Comparison of ENCODE assay signal across 30 cellular contexts in the genomic region with DNA sequence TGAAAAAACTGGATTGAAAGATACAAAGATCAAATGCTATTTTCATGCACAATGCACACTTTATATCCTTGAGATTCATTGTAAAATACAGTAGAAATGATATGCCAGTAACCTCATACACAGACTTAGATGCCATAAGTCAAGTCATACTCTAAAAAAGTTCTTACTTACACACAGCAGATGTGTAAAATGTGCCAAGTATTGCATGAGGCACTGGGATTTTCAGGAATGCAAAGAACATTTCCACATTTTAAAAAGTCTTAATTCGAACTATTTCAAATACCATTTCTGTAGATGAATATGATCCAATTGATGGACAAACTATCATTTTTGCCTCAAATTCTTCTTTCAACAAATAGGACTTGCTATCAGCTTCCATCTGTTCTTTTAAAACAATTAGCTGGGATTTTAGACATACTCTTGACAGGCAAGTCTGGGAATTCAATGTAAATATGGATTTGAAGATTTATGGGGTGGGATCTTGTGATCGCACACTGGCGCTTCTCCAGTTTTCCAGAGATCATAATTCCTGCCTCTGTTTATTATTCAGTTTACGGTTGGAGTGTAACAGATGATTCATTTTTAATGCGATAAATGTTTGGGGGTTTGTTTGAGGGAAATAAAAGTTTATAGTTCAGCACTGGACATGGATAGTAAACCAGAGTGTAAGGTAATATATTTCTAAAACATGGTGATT.
"Had no signal": no experiment of that assay in that cellular context is flagged by ENCODE, and none has a peak within 500 bp of the region (broad histone marks: within the 10 kb centered on the region; RNA-seq: fewer than 3 reads in every experiment).

No MANE protein-coding gene starts in this region.

- H3K36me3 Mint-ChIP-seq: activated naive CD8-positive, alpha-beta T cell; brain had no signal

- DNase-seq: activated CD4-positive, alpha-beta T cell treated with anti-CD3 and anti-CD28 coated beads for 36 hours; activated CD4-positive, CD25-positive, alpha-beta regulatory T cell; activated CD8-positive, alpha-beta T cell treated with anti-CD3 and anti-CD28 coated beads, Interleukin-2, amount 10 ng/mL, durations not matched to agents 7 days and 5 days; activated naive CD4-positive, alpha-beta T cell; activated T-cell treated with anti-CD3 and anti-CD28 coated beads for 4 hours; activated T-cell treated with anti-CD3 and anti-CD28 coated beads, Interleukin-2, amount 50 U/mL, for 72 hours; adrenal gland; cerebellar nuclear complex; colonic mucosa; dorsolateral prefrontal cortex; effector memory CD4-positive, alpha-beta T cell; gastrocnemius medialis; glutamatergic neuron; left ventricle myocardium inferior; nephron progenitor cell; right lobe of liver; stimulated activated CD4-positive, alpha-beta T cell treated with anti-CD3 and anti-CD28 coated beads, Interleukin-12 subunit alpha, Interleukin-12 subunit beta, amount 100 ng/mL, for 4 hours; stimulated activated CD4-positive, alpha-beta T cell treated with anti-CD3 and anti-CD28 coated beads, Interleukin-4, amount 100 ng/mL, for 1 hour; stimulated activated naive CD8-positive, alpha-beta T cell treated with anti-CD3 and anti-CD28 coated beads, Interleukin-15, Interleukin-2, amounts not matched to agents 100 U/mL and 50 U/mL, for 24 hours; testis; transverse colon had no signal

- H3K9me3 ChIP-seq: adrenal gland, ascending aorta, colonic mucosa, gastrocnemius medialis, left ventricle myocardium inferior, neutrophil, testis, transverse colon had no signal

- H3K9me3 Mint-ChIP-seq: brain, nephron progenitor cell had no signal

- H3K27me3 ChIP-seq: ascending aorta, cardiac muscle cell, colonic mucosa, gastrocnemius medialis, neutrophil, right lobe of liver, testis, transverse colon had no signal

- H3K36me3 ChIP-seq: adrenal gland, ascending aorta, cardiac muscle cell, colonic mucosa, gastrocnemius medialis, left ventricle myocardium inferior, neutrophil, right lobe of liver, transverse colon had no signal

- FAIRE-seq: endothelial cell of umbilical vein, islet of Langerhans had no signal

- H3K4me1 Mint-ChIP-seq: activated CD4-positive, alpha-beta T cell treated with anti-CD3 and anti-CD28 coated beads for 36 hours had no signal

- H3K27ac Mint-ChIP-seq: activated CD4-positive, alpha-beta T cell treated with anti-CD3 and anti-CD28 coated beads for 36 hours; activated CD8-positive, alpha-beta T cell treated with anti-CD3 and anti-CD28 coated beads, Interleukin-2, amount 10 ng/mL, durations not matched to agents 7 days and 5 days; activated naive CD8-positive, alpha-beta T cell; activated T-cell treated with anti-CD3 and anti-CD28 coated beads, Interleukin-2, amount 50 U/mL, for 72 hours; brain; nephron progenitor cell; progenitor cell of endocrine pancreas had no signal

- H3K27ac ChIP-seq: adrenal gland, ascending aorta, cardiac muscle cell, colonic mucosa, dorsolateral prefrontal cortex, gastrocnemius medialis, left ventricle myocardium inferior, neutrophil, right lobe of liver, skin epidermis, testis, transverse colon had no signal

- H3K4me1 ChIP-seq: adrenal gland, ascending aorta, colonic mucosa, gastrocnemius medialis, left ventricle myocardium inferior, right lobe of liver, testis had no signal

- H3K4me3 Mint-ChIP-seq: activated CD4-positive, alpha-beta T cell treated with anti-CD3 and anti-CD28 coated beads for 36 hours; activated CD8-positive, alpha-beta T cell treated with anti-CD3 and anti-CD28 coated beads, Interleukin-2, amount 10 ng/mL, durations not matched to agents 7 days and 5 days; activated naive CD8-positive, alpha-beta T cell; activated T-cell treated with anti-CD3 and anti-CD28 coated beads, Interleukin-2, amount 50 U/mL, for 72 hours; brain; nephron progenitor cell had no signal

- ATAC-seq: activated CD4-positive, alpha-beta T cell treated with anti-CD3 and anti-CD28 coated beads for 36 hours; activated CD8-positive, alpha-beta T cell treated with anti-CD3 and anti-CD28 coated beads, Interleukin-2, amount 10 ng/mL, durations not matched to agents 7 days and 5 days; activated T-cell treated with anti-CD3 and anti-CD28 coated beads, Interleukin-2, amount 50 U/mL, for 72 hours; gastrocnemius medialis; right lobe of liver; stimulated activated naive CD8-positive, alpha-beta T cell treated with anti-CD3 and anti-CD28 coated beads, Interleukin-15, Interleukin-2, amounts not matched to agents 100 U/mL and 50 U/mL, for 24 hours had no signal

- H3K4me3 ChIP-seq: adrenal gland, ascending aorta, cardiac muscle cell, colonic mucosa, dorsolateral prefrontal cortex, gastrocnemius medialis, left ventricle myocardium inferior, right lobe of liver, skin epidermis, testis, transverse colon had no signal

- H3K27me3 Mint-ChIP-seq: activated CD4-positive, alpha-beta T cell treated with anti-CD3 and anti-CD28 coated beads for 36 hours; activated naive CD8-positive, alpha-beta T cell had no signal
